ENCODE assay signal across 8 cellular contexts in the genomic region with DNA sequence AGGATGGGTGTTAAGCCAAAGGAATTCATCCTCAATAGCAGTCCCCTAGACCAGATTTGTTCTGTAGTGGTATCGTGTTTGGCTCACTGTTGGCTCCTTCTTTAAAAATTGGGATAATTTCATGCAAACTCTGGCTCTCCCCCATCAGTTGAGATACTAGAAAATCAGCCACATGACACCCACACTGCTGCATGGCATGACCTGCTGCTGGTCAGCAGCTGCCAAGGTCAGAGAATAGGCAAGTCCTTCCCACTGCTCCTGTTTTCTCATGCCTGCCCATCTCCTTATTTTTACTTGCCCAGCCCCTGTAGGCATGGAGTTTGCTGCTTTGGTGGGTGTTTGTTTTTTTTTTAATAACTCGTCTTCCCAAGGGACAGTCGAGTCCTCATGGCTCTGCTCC. TPM values are rescaled to one million over a fixed set of nuclear protein-coding genes. Genes with fewer than 3 reads are reported as not detected.
A peak's percentile ranks its signal among the peaks of the same experiment; 100 is the strongest.
DNase-seq lines count a peak whose midpoint lies in the region; ATAC-seq and TF ChIP-seq lines count a peak whose summit lies in the region.

No MANE protein-coding gene starts in this region.

- no peak overlapping the region for H4K91ac ChIP-seq in neuronal stem cell (ENCODE audit: low read depth, low read length, poor library complexity)

- 91 to 100% methylated on average over 2 to 3 of the region's 3 CpGs for WGBS in endodermal cell (ENCODE audit: insufficient coverage in 1 of 2, insufficient read length in 1 of 2), 2 experiments
- no CpG with 5 or more reads among the region's 3 CpGs for WGBS in neuronal stem cell (ENCODE audit: extremely low coverage in 2 of 2, insufficient read length in 2 of 2, insufficient replicate concordance in 1 of 2), 2 donors

- POLR2A ChIA-PET in Panc1 (lab: Charles Lee): no interaction called here

- H3K4me3 Mint-ChIP-seq in endodermal cell: peak overlapping the region; percentile 99

- H3K36me3 ChIP-seq in Panc1 (ENCODE audit: control insufficient read depth, insufficient read depth, low read length) (peaks cover 36% of the 10 kb centered on the region), endodermal cell (ENCODE audit: control insufficient read depth, insufficient read depth, low read length) (peaks cover 32% of the 10 kb centered on the region), neuronal stem cell (replicated peaks in 1 of 2; ENCODE audit: control insufficient read depth in 2 of 2, insufficient read depth in 2 of 2, low read length in 2 of 2) (peaks cover 21 to 32% of the 10 kb centered on the region in 2 donors)

- TF ChIP-seq CTCF in Panc1 (IDR thresholded peaks at IDR 0.05) (no peak), endodermal cell (conservative IDR thresholded peaks at IDR 0.05) (no peak)

- H3K23ac ChIP-seq in neuronal stem cell (ENCODE audit: low read depth, low read length, poor library complexity): no peak overlapping the region

- DNase-seq in Caki2 (ENCODE audit: low read depth): peak; percentile 27
- DNase-seq in Panc1 (ENCODE audit: low read depth, low spot score): no peak
- no peak for DNase-seq in endodermal cell
- DNase-seq in neuronal stem cell (ENCODE audit: low spot score): no peak
- DNase-seq in NCI-H1417 (lab: John Stamatoyannopoulos, UW): no peak
- no peak for DNase-seq in epidermal melanocyte (ENCODE audit: insufficient read length, low spot score)
- DNase-seq in DMS114 treated with DMSO at 0.1 percent for 48 hours (lab: John Stamatoyannopoulos, UW; ENCODE audit: unreplicated experiment): no peak

- no peak overlapping the region for H2BK120ac ChIP-seq in neuronal stem cell (ENCODE audit: low read depth, low read length)

- H3K14ac ChIP-seq in neuronal stem cell (ENCODE audit: low read length): no peak overlapping the region

- intact Hi-C loops in Panc1 (cut with micrococcal nuclease; ENCODE audit: unreplicated experiment): no loop called here

- H3K18ac ChIP-seq in neuronal stem cell (ENCODE audit: low read length): no peak overlapping the region

- H3K9me3 ChIP-seq in Panc1 (ENCODE audit: control insufficient read depth, insufficient read depth, low read depth, low read length): no peaks in the 10 kb centered on the region
- H3K9me3 ChIP-seq in endodermal cell (ENCODE audit: control insufficient read depth, low read length): no peaks in the 10 kb centered on the region
- H3K9me3 ChIP-seq in neuronal stem cell (replicated peaks in 1 of 2; ENCODE audit: control insufficient read depth in 2 of 2, insufficient read depth in 1 of 2, low read depth in 1 of 2, low read length in 2 of 2): no peaks in the 10 kb centered on the region

- no peak overlapping the region for H2BK15ac ChIP-seq in neuronal stem cell (ENCODE audit: low read length)

- H3K4me1 ChIP-seq in Panc1 (ENCODE audit: control insufficient read depth, insufficient read depth, low read length) (peaks cover 21% of the 10 kb centered on the region), endodermal cell (ENCODE audit: control insufficient read depth, insufficient read depth, low read length) (peaks cover 6% of the 10 kb centered on the region), neuronal stem cell (ENCODE audit: control insufficient read depth in 2 of 2, insufficient read depth in 1 of 2, low read depth in 1 of 2, low read length in 2 of 2) (peaks cover 5 to 12% of the 10 kb centered on the region in 2 donors)

- peak overlapping the region; percentile 94 to 99 for H3K4me3 ChIP-seq in Panc1 (ENCODE audit: low read depth in 2 of 2, low read length in 2 of 2)
- peak overlapping the region; percentile 93 for H3K4me3 ChIP-seq in endodermal cell (ENCODE audit: low read length)
- peak overlapping the region; percentile 77 to 93 for H3K4me3 ChIP-seq in neuronal stem cell (ENCODE audit: low read length in 2 of 2)

- peaks cover 11% of the 10 kb centered on the region for H3K27me3 Mint-ChIP-seq in endodermal cell (ENCODE audit: insufficient read depth)

- peaks cover 34% of the 10 kb centered on the region for H3K36me3 Mint-ChIP-seq in endodermal cell (ENCODE audit: low read depth)

- H3K4me2 ChIP-seq in neuronal stem cell (ENCODE audit: insufficient read depth, low read length, poor library complexity, severe bottlenecking): peak overlapping the region; percentile 83

- H3K79me1 ChIP-seq in neuronal stem cell (ENCODE audit: low read depth, low read length): peaks cover 2% of the 10 kb centered on the region

- H3K27ac ChIP-seq in Panc1 (ENCODE audit: low read length): peak overlapping the region; percentile 98
- H3K27ac ChIP-seq in endodermal cell (ENCODE audit: low read depth, low read length): no peak overlapping the region
- no peak overlapping the region for H3K27ac ChIP-seq in neuronal stem cell (replicated peaks; ENCODE audit: low read length)

- H2AFZ ChIP-seq in neuronal stem cell (ENCODE audit: low read length): peak overlapping the region; percentile 88

- H2BK12ac ChIP-seq in neuronal stem cell (ENCODE audit: low read length): no peak overlapping the region

- no peak overlapping the region for H2BK5ac ChIP-seq in neuronal stem cell (ENCODE audit: low read length)

- no peak overlapping the region for H4K8ac ChIP-seq in neuronal stem cell (ENCODE audit: low read depth, low read length)

- no peaks in the 10 kb centered on the region for H3K9me3 Mint-ChIP-seq in endodermal cell

- no peak overlapping the region for H2AK5ac ChIP-seq in neuronal stem cell (ENCODE audit: low read depth, low read length)

- no peak overlapping the region for H3K4ac ChIP-seq in neuronal stem cell (ENCODE audit: low read length)

- H3K9ac ChIP-seq in endodermal cell (ENCODE audit: extremely low read depth, low read length, poor library complexity, severe bottlenecking): no peak overlapping the region
- H3K9ac ChIP-seq in neuronal stem cell (ENCODE audit: low read depth, low read length, poor library complexity): peak overlapping the region; percentile 37

- no TSS peak for BruUV-seq in Panc1 (replicated peaks; lab: Mats Ljungman, UMichigan)

- CTCF ChIA-PET in Panc1 (lab: Charles Lee): no interaction called here

- H3K27ac Mint-ChIP-seq in endodermal cell: peak overlapping the region; percentile 99

- H3K27me3 ChIP-seq in Panc1 (ENCODE audit: control insufficient read depth, insufficient read depth, low read length) (no peaks in the 10 kb centered on the region), endodermal cell (ENCODE audit: control insufficient read depth, insufficient read depth, low read length, poor library complexity, severe bottlenecking) (no peaks in the 10 kb centered on the region), neuronal stem cell (ENCODE audit: control insufficient read depth in 3 of 3, insufficient read depth in 3 of 3, low read depth in 1 of 3, low read length in 3 of 3) (no peaks in the 10 kb centered on the region)

- ATAC-seq in Panc1 (no peak), GM18519 (IDR thresholded peaks at IDR 0.05; ENCODE audit: low FRiP score, unreplicated experiment) (no peak)

- H3K4me1 Mint-ChIP-seq in endodermal cell: peaks cover 15% of the 10 kb centered on the region

- in situ Hi-C loops in Caki2 (cut with HindIII; ENCODE audit: low pct_unique_long_range_greater_than_20kb, low sequenced_read_pairs): no loop called here
- in situ Hi-C loops in Panc1 (cut with HindIII; ENCODE audit: low pct_unique_long_range_greater_than_20kb, low sequenced_read_pairs): no loop called here

RNA-seq across cellular contexts. Expression of a gene that starts 1.0 kb away (rescaled TPM):
- 73.7 and 74.0 TPM in 2 replicates for total RNA-seq in Caki2 (2014; rRNA removed; shearing (Covaris generic); ENCODE audit: low replicate concordance)
- 231 TPM for total RNA-seq in Panc1 (2021; ENCODE audit: unreplicated experiment)
- polyA plus RNA-seq in Panc1 (2012; ENCODE audit: insufficient read length): 251 TPM
- 100 to 1,000 TPM; 190 to 211 TPM for total RNA-seq in endodermal cell
- polyA plus RNA-seq in endodermal cell (2013, experiment 1 of 2): 171 TPM
- 169 TPM for polyA plus RNA-seq in endodermal cell (2013, experiment 2 of 2)
- 80.4 TPM for polyA plus RNA-seq in neuronal stem cell (2013, experiment 1 of 2)
- 79.4 TPM for polyA plus RNA-seq in neuronal stem cell (2013, experiment 2 of 2)

RNA-seq across cellular contexts. Expression of a gene that starts 18.7 kb away (rescaled TPM):
- not detected in 2 replicates for total RNA-seq in Caki2 (2014; rRNA removed; shearing (Covaris generic); ENCODE audit: low replicate concordance)
- total RNA-seq in Panc1 (2021; ENCODE audit: unreplicated experiment) (12.2 TPM), endodermal cell (1 to 10 TPM; 6.8 to 8.0 TPM)
- polyA plus RNA-seq in Panc1 (2012; ENCODE audit: insufficient read length): 9.6 TPM
- polyA plus RNA-seq in endodermal cell (2013, experiment 1 of 2): 6.1 TPM
- 6.0 TPM for polyA plus RNA-seq in endodermal cell (2013, experiment 2 of 2)
- polyA plus RNA-seq in neuronal stem cell (2013, experiment 1 of 2): 4.8 TPM
- polyA plus RNA-seq in neuronal stem cell (2013, experiment 2 of 2): 4.3 TPM

RNA-seq across cellular contexts. Expression of a gene that starts 29.2 kb away (rescaled TPM):
- 30.5 and 43.0 TPM in 2 replicates for total RNA-seq in Caki2 (2014; rRNA removed; shearing (Covaris generic); ENCODE audit: low replicate concordance)
- total RNA-seq in Panc1 (2021; ENCODE audit: unreplicated experiment) (55.6 TPM), endodermal cell (10 to 100 TPM; 35.0 to 49.5 TPM)
- polyA plus RNA-seq in Panc1 (2012; ENCODE audit: insufficient read length): 20.5 TPM
- 52.9 TPM for polyA plus RNA-seq in endodermal cell (2013, experiment 1 of 2)
- 58.8 TPM for polyA plus RNA-seq in endodermal cell (2013, experiment 2 of 2)
- 46.7 TPM for polyA plus RNA-seq in neuronal stem cell (2013, experiment 1 of 2)
- 46.2 TPM for polyA plus RNA-seq in neuronal stem cell (2013, experiment 2 of 2)

RNA-seq across cellular contexts. Expression of a gene that starts 40.3 kb away (rescaled TPM):
- 119 and 148 TPM in 2 replicates for total RNA-seq in Caki2 (2014; rRNA removed; shearing (Covaris generic); ENCODE audit: low replicate concordance)
- 85.5 TPM for total RNA-seq in Panc1 (2021; ENCODE audit: unreplicated experiment)
- 77.4 TPM for polyA plus RNA-seq in Panc1 (2012; ENCODE audit: insufficient read length)
- total RNA-seq in endodermal cell: 10 to 100 TPM; 65.4 to 66.2 TPM
- polyA plus RNA-seq in endodermal cell (2013, experiment 1 of 2): 71.4 TPM
- polyA plus RNA-seq in endodermal cell (2013, experiment 2 of 2): 58.3 TPM
- 40.0 TPM for polyA plus RNA-seq in neuronal stem cell (2013, experiment 1 of 2)
- polyA plus RNA-seq in neuronal stem cell (2013, experiment 2 of 2): 40.3 TPM

RNA-seq across cellular contexts. Expression of a gene that starts 40.6 kb away (rescaled TPM):
- 17.4 and 29.8 TPM in 2 replicates for total RNA-seq in Caki2 (2014; rRNA removed; shearing (Covaris generic); ENCODE audit: low replicate concordance)
- total RNA-seq in Panc1 (2021; ENCODE audit: unreplicated experiment): 63.1 TPM
- 48.7 TPM for polyA plus RNA-seq in Panc1 (2012; ENCODE audit: insufficient read length)
- total RNA-seq in endodermal cell: 10 to 100 TPM; 27.0 to 28.3 TPM
- 20.1 TPM for polyA plus RNA-seq in endodermal cell (2013, experiment 1 of 2)
- 18.2 TPM for polyA plus RNA-seq in endodermal cell (2013, experiment 2 of 2)
- polyA plus RNA-seq in neuronal stem cell (2013, experiment 1 of 2): 17.8 TPM
- polyA plus RNA-seq in neuronal stem cell (2013, experiment 2 of 2): 17.4 TPM
